Comparison of ENCODE assay signal across 18 cellular contexts in genomic region chr14:104280902-104281767, GRCh38.
DNase-seq lines count a peak whose midpoint lies in the region; ATAC-seq and TF ChIP-seq lines count a peak whose summit lies in the region.
"Had no signal": no experiment of that assay in that cellular context is flagged by ENCODE, and none has a peak within 500 bp of the region (broad histone marks: within the 10 kb centered on the region; RNA-seq: fewer than 3 reads in every experiment).

No MANE protein-coding gene starts in this region.

- DNase-seq in activated CD4-positive, alpha-beta memory T cell treated with anti-CD3 and anti-CD28 coated beads for 36 hours, result peak; percentile 2
- no peak for DNase-seq in activated CD4-positive, alpha-beta memory T cell treated with anti-CD3 and anti-CD28 coated beads, Interleukin-2, amount 10 ng/mL, durations not matched to agents 7 days and 5 days
- DNase-seq in adrenal gland, result peak in 6 of 7 donors; percentile 0 to 16 (median 8)
- peak; percentile 42 for DNase-seq in lower lobe of right lung
- DNase-seq in suprapubic skin (ENCODE audit: low spot score in 2 of 2), result peak; percentile 51 to 69
- DNase-seq in NCI-H128 (lab: John Stamatoyannopoulos, UW; ENCODE audit: unreplicated experiment), result no peak
- no peak for DNase-seq in stimulated activated naive CD8-positive, alpha-beta T cell treated with anti-CD3 and anti-CD28 coated beads, Interleukin-15, amount 100 ng/mL, for 72 hours
- DNase-seq: erythroblast; GOT3; NCI-H1694; OCI-M1; retina; stimulated activated CD4-positive, alpha-beta T cell treated with anti-CD3 and anti-CD28 coated beads, Interleukin-1b, Interleukin-23, amount 100 ng/mL, for 48 hours had no signal

- WGBS in adrenal gland, 4 donors, result 80 to 95% (median 87%) methylated on average over 15 to 24 of the region's 24 CpGs
- 92% methylated on average over 4 of the region's 24 CpGs for WGBS in suprapubic skin

- no peak overlapping the region for H3K4me3 Mint-ChIP-seq in activated CD4-positive, alpha-beta memory T cell treated with anti-CD3 and anti-CD28 coated beads for 36 hours
- H3K4me3 Mint-ChIP-seq in activated CD4-positive, alpha-beta memory T cell treated with anti-CD3 and anti-CD28 coated beads, Interleukin-2, amount 10 ng/mL, durations not matched to agents 7 days and 5 days, result no peak overlapping the region
- no peak overlapping the region for H3K4me3 Mint-ChIP-seq in stimulated activated naive CD8-positive, alpha-beta T cell treated with anti-CD3 and anti-CD28 coated beads, Interleukin-15, amount 100 ng/mL, for 72 hours

- no peak overlapping the region for H3K27ac Mint-ChIP-seq in activated CD4-positive, alpha-beta memory T cell treated with anti-CD3 and anti-CD28 coated beads for 36 hours
- no peak overlapping the region for H3K27ac Mint-ChIP-seq in activated CD4-positive, alpha-beta memory T cell treated with anti-CD3 and anti-CD28 coated beads, Interleukin-2, amount 10 ng/mL, durations not matched to agents 7 days and 5 days
- peak overlapping the region in 1 of 2 donors; percentile 89 for H3K27ac Mint-ChIP-seq in stimulated activated naive CD8-positive, alpha-beta T cell treated with anti-CD3 and anti-CD28 coated beads, Interleukin-15, amount 100 ng/mL, for 72 hours
- H3K27ac Mint-ChIP-seq: activated T-helper 2 cell treated with anti-CD3 and anti-CD28 coated beads, Interferon-gamma antibody, Interleukin-2, Interleukin-4, amounts not matched to agents 10 μg/mL and 5 μg/mL and 100 μg/mL, durations not matched to agents 14 hours and 24 hours and 36 hours had no signal

- no peaks in the 10 kb centered on the region for H3K36me3 Mint-ChIP-seq in activated CD4-positive, alpha-beta memory T cell treated with anti-CD3 and anti-CD28 coated beads for 36 hours
- H3K36me3 Mint-ChIP-seq in activated CD4-positive, alpha-beta memory T cell treated with anti-CD3 and anti-CD28 coated beads, Interleukin-2, amount 10 ng/mL, durations not matched to agents 7 days and 5 days (ENCODE audit: low read depth), result no peaks in the 10 kb centered on the region

- no peak for TF ChIP-seq POLR2A in adrenal gland (IDR thresholded peaks at IDR 0.05)
- no peak for TF ChIP-seq POLR2A in suprapubic skin (IDR thresholded peaks at IDR 0.05)

- H3K4me1 ChIP-seq in adrenal gland (replicated peaks in 1 of 2) (no peaks in the 10 kb centered on the region), lower lobe of right lung (no peaks in the 10 kb centered on the region), suprapubic skin (peaks cover under 1% of the 10 kb centered on the region)

- ATAC-seq in lower lobe of right lung, result no peak
- no peak for ATAC-seq in GM18861 (IDR thresholded peaks at IDR 0.05; ENCODE audit: unreplicated experiment)
- no peak for ATAC-seq in stimulated activated naive CD8-positive, alpha-beta T cell treated with anti-CD3 and anti-CD28 coated beads, Interleukin-15, amount 100 ng/mL, for 72 hours
- ATAC-seq: A549, GM12878 had no signal

- H3K27me3 ChIP-seq in adrenal gland (no peaks in the 10 kb centered on the region), lower lobe of right lung (ENCODE audit: low read depth) (peaks cover 4% of the 10 kb centered on the region), suprapubic skin (peaks cover 24% of the 10 kb centered on the region)

- H3K27ac ChIP-seq in adrenal gland (no peak overlapping the region), lower lobe of right lung (no peak overlapping the region), suprapubic skin (no peak overlapping the region)
- H3K27ac ChIP-seq: A549, SK-N-MC had no signal

- TF ChIP-seq CTCF in adrenal gland (IDR thresholded peaks at IDR 0.05), result no peak
- no peak for TF ChIP-seq CTCF in lower lobe of right lung (IDR thresholded peaks at IDR 0.05)
- no peak for TF ChIP-seq CTCF in suprapubic skin (IDR thresholded peaks at IDR 0.05)

- POLR2A ChIA-PET in activated CD4-positive, alpha-beta memory T cell treated with anti-CD3 and anti-CD28 coated beads for 36 hours (lab: Charles Lee), result no interaction called here
- POLR2A ChIA-PET in activated CD4-positive, alpha-beta memory T cell treated with anti-CD3 and anti-CD28 coated beads, Interleukin-2, amount 10 ng/mL, durations not matched to agents 7 days and 5 days (lab: Charles Lee), result no interaction called here

- no peaks in the 10 kb centered on the region for H3K9me3 Mint-ChIP-seq in activated CD4-positive, alpha-beta memory T cell treated with anti-CD3 and anti-CD28 coated beads for 36 hours
- H3K9me3 Mint-ChIP-seq in activated CD4-positive, alpha-beta memory T cell treated with anti-CD3 and anti-CD28 coated beads, Interleukin-2, amount 10 ng/mL, durations not matched to agents 7 days and 5 days, result no peaks in the 10 kb centered on the region
- no peaks in the 10 kb centered on the region for H3K9me3 Mint-ChIP-seq in stimulated activated naive CD8-positive, alpha-beta T cell treated with anti-CD3 and anti-CD28 coated beads, Interleukin-15, amount 100 ng/mL, for 72 hours
- H3K9me3 Mint-ChIP-seq: activated T-helper 2 cell treated with anti-CD3 and anti-CD28 coated beads, Interferon-gamma antibody, Interleukin-2, Interleukin-4, amounts not matched to agents 10 μg/mL and 5 μg/mL and 100 μg/mL, durations not matched to agents 14 hours and 24 hours and 36 hours had no signal

- H3K4me3 ChIP-seq in adrenal gland (no peak overlapping the region), lower lobe of right lung (no peak overlapping the region), suprapubic skin (no peak overlapping the region)
- H3K4me3 ChIP-seq: A549, GM12878, SK-N-MC had no signal

- no peaks in the 10 kb centered on the region for H3K36me3 ChIP-seq in adrenal gland (replicated peaks in 1 of 2)
- H3K36me3 ChIP-seq in lower lobe of right lung, result no peaks in the 10 kb centered on the region
- no peaks in the 10 kb centered on the region for H3K36me3 ChIP-seq in suprapubic skin

- CTCF ChIA-PET in activated CD4-positive, alpha-beta memory T cell treated with anti-CD3 and anti-CD28 coated beads for 36 hours (lab: Charles Lee), result no interaction called here
- CTCF ChIA-PET in activated CD4-positive, alpha-beta memory T cell treated with anti-CD3 and anti-CD28 coated beads, Interleukin-2, amount 10 ng/mL, durations not matched to agents 7 days and 5 days (lab: Charles Lee), result no interaction called here

- H3K9me3 ChIP-seq in adrenal gland (replicated peaks in 1 of 3) (no peaks in the 10 kb centered on the region), lower lobe of right lung (no peaks in the 10 kb centered on the region), suprapubic skin (no peaks in the 10 kb centered on the region)
- H3K9me3 ChIP-seq: A549 had no signal

- intact Hi-C loops in activated CD4-positive, alpha-beta memory T cell treated with anti-CD3 and anti-CD28 coated beads for 36 hours (cut with micrococcal nuclease), result no loop called here
- intact Hi-C loops in adrenal gland (cut with DNase I), result no loop called here
- intact Hi-C loops in lower lobe of right lung (cut with DNase I), result no loop called here

- peaks cover 7% of the 10 kb centered on the region for H3K27me3 Mint-ChIP-seq in activated CD4-positive, alpha-beta memory T cell treated with anti-CD3 and anti-CD28 coated beads for 36 hours
- no peaks in the 10 kb centered on the region for H3K27me3 Mint-ChIP-seq in activated CD4-positive, alpha-beta memory T cell treated with anti-CD3 and anti-CD28 coated beads, Interleukin-2, amount 10 ng/mL, durations not matched to agents 7 days and 5 days
- H3K27me3 Mint-ChIP-seq in stimulated activated naive CD8-positive, alpha-beta T cell treated with anti-CD3 and anti-CD28 coated beads, Interleukin-15, amount 100 ng/mL, for 72 hours, result peaks cover 25% of the 10 kb centered on the region

- H3K4me1 Mint-ChIP-seq in activated CD4-positive, alpha-beta memory T cell treated with anti-CD3 and anti-CD28 coated beads for 36 hours (ENCODE audit: low read depth), result no peaks in the 10 kb centered on the region
- no peaks in the 10 kb centered on the region for H3K4me1 Mint-ChIP-seq in activated CD4-positive, alpha-beta memory T cell treated with anti-CD3 and anti-CD28 coated beads, Interleukin-2, amount 10 ng/mL, durations not matched to agents 7 days and 5 days
- H3K4me1 Mint-ChIP-seq in stimulated activated naive CD8-positive, alpha-beta T cell treated with anti-CD3 and anti-CD28 coated beads, Interleukin-15, amount 100 ng/mL, for 72 hours, result no peaks in the 10 kb centered on the region

- TF ChIP-seq EP300 in suprapubic skin (IDR thresholded peaks at IDR 0.05), result no peak

Comparison
In these comparisons a context has a peak if more than half of its experiments do, and no peak if none do; other contexts are left out.
1. DNase-seq: peak in activated CD4-positive, alpha-beta memory T cell treated with anti-CD3 and anti-CD28 coated beads for 36 hours (single experiment), adrenal gland (6 of 7), lower lobe of right lung (single experiment) and suprapubic skin (2 of 2); none in activated CD4-positive, alpha-beta memory T cell treated with anti-CD3 and anti-CD28 coated beads, Interleukin-2, amount 10 ng/mL, durations not matched to agents 7 days and 5 days (single experiment), NCI-H128 (single experiment) and stimulated activated naive CD8-positive, alpha-beta T cell treated with anti-CD3 and anti-CD28 coated beads, Interleukin-15, amount 100 ng/mL, for 72 hours (0 of 2).